8 cellular contexts compared by ENCODE assay signal in genomic region chr10:31490858-31491504, GRCh38.
DNase-seq lines count a peak whose midpoint lies in the region; FAIRE-seq and TF ChIP-seq lines count a peak whose summit lies in the region.

No MANE protein-coding gene starts in this region.

- no peaks in the 10 kb centered on the region for H3K27me3 ChIP-seq in BE2C

- no peaks in the 10 kb centered on the region; the same call in 1 of the 2 replicates for H3K4me1 ChIP-seq in BE2C

- peak; percentile 78 for TF ChIP-seq CTCF in BE2C (IDR thresholded peaks at IDR 0.05; ENCODE audit: low read depth, low read length)
- TF ChIP-seq CTCF in mesothelial cell of epicardium (IDR thresholded peaks at IDR 0.05; ENCODE audit: unreplicated experiment) = peak; percentile 25

- peaks cover 14% of the 10 kb centered on the region for H3K27me3 Mint-ChIP-seq in mesothelial cell of epicardium (ENCODE audit: low read depth)

- no peak overlapping the region for H3K4me3 Mint-ChIP-seq in mesothelial cell of epicardium

- no peak overlapping the region for H3K27ac Mint-ChIP-seq in mesothelial cell of epicardium

- intact Hi-C loops in posterior vena cava (cut with DNase I) = loop anchor here in 1 of 2 donors (5.0 kb wide), 1 partner anchor 709 kb away; no protein-coding TSS in a partner anchor

- DNase-seq in BE2C = peak; percentile 16
- DNase-seq in GM12892 (ENCODE audit: insufficient read length) = no peak
- peak; percentile 8 to 61 for DNase-seq in NOMO-1 (lab: John Stamatoyannopoulos, UW; ENCODE audit: unreplicated experiment in 2 of 2)
- DNase-seq in dermis microvascular lymphatic vessel endothelial cell (ENCODE audit: low read depth in 2 of 2) = peak; percentile 48 to 66
- DNase-seq in mesothelial cell of epicardium (ENCODE audit: low spot score in 2 of 2, unreplicated experiment in 2 of 2) = no peak
- DNase-seq in frontal cortex (ENCODE audit: low spot score in 2 of 2) = no peak
- no peak for DNase-seq in NCI-H2029 treated with DMSO at 0.1 percent for 48 hours (lab: John Stamatoyannopoulos, UW)
- DNase-seq in posterior vena cava (ENCODE audit: low spot score) = no peak

- H3K9me3 ChIP-seq in BE2C = no peaks in the 10 kb centered on the region; the same call in 1 of the 2 replicates

- no peak overlapping the region for H3K4me3 ChIP-seq in BE2C (ENCODE audit: low read depth, low read length)

- 0 out of 2 replicates have a peak, but pooled peaks cover 3% of the 10 kb centered on the region for H3K36me3 ChIP-seq in BE2C

- FAIRE-seq in GM12892 (lab: Jason Lieb, UNC) (peak; percentile 75), frontal cortex (lab: Jason Lieb, UNC) (no peak)

- H3K36me3 Mint-ChIP-seq in mesothelial cell of epicardium = peaks cover 3% of the 10 kb centered on the region

- peaks cover 26% of the 10 kb centered on the region for H3K9me3 Mint-ChIP-seq in mesothelial cell of epicardium

- no peak for TF ChIP-seq POLR2A in GM12892 (IDR thresholded peaks at IDR 0.05; ENCODE audit: low read depth, low read length)

- no peaks in the 10 kb centered on the region for H3K4me1 Mint-ChIP-seq in mesothelial cell of epicardium

Comparison
In these comparisons a context has a peak if more than half of its experiments do, and no peak if none do; other contexts are left out.
1. DNase-seq: peak in BE2C (single experiment), NOMO-1 (2 of 2) and dermis microvascular lymphatic vessel endothelial cell (2 of 2); none in GM12892 (single experiment), mesothelial cell of epicardium (0 of 2), frontal cortex (0 of 2), NCI-H2029 treated with DMSO at 0.1 percent for 48 hours (single experiment) and posterior vena cava (single experiment).